In the genomic region with DNA sequence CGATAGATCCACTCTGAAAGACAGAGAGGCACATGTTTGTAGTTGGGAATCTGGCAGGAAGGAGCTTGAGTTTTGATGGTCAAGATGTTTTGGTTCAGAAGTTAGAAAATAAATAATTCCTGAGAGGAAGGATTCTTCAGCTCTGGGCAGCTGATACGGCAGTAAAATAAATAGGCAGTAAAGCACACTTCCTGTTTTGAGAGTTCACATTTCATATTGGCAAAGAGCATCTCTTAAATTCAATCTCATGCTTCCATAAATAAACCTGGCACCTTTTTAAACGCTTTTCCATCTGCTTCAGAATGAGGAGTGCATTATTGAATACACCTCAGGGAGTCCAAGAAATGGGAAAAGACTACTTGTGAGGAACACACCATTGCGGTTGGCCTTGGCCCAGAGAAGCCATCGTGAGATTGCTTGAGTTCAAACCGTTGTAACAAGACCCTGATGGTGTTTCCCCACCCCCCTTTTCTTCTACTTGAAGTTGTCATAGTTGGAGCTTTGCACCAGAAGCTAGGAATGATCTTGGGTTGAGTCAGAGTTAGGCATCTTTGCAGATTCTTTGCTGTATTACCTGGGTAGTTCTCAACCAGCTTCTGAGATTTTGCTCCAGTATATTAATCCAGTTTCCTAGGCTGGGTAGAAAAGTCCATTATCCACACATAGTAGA, we compare ENCODE assay signal across 16 cellular contexts.
DNase-seq lines count a peak whose midpoint lies in the region; TF ChIP-seq lines count a peak whose summit lies in the region.
"Had no signal": no experiment of that assay in that cellular context is flagged by ENCODE, and none has a peak within 500 bp of the region (broad histone marks: within the 10 kb centered on the region; RNA-seq: fewer than 3 reads in every experiment).

No MANE protein-coding gene starts in this region.

- H3K27me3 ChIP-seq in uterus (no peaks in the 10 kb centered on the region), thyroid gland (no peaks in the 10 kb centered on the region)

- no peak for TF ChIP-seq POLR2A in uterus (IDR thresholded peaks at IDR 0.05)
- TF ChIP-seq POLR2A in thyroid gland (IDR thresholded peaks at IDR 0.05) = no peak

- DNase-seq in NCI-H510A treated with DMSO at 0.1 percent for 48 hours (lab: John Stamatoyannopoulos, UW) (peak; percentile 90), NCI-H510A (lab: John Stamatoyannopoulos, UW) (no peak), fibroblast of the aortic adventitia (ENCODE audit: low read depth) (peak; percentile 63), uterus (peak in 1 of 2 donors; percentile 45), HuH-7 (ENCODE audit: low spot score) (no peak), thyroid gland (no peak), midbrain (lab: John Stamatoyannopoulos, UW) (no peak)
- DNase-seq: activated CD4-positive, alpha-beta T cell treated with anti-CD3 and anti-CD28 coated beads, Interleukin-2, amount 50 U/mL, for 4 hours; activated T-cell treated with anti-CD3 and anti-CD28 coated beads, Interleukin-2, amount 50 U/mL, for 48 hours; amniotic stem cell; CD8-positive, alpha-beta memory T cell; cortex of kidney; left ventricle myocardium inferior; NK-92 treated with Interleukin-12 subunit alpha and Interleukin-12 subunit beta, amount 100 ng/mL, for 24 hours; posterior cingulate gyrus had no signal

- intact Hi-C loops in uterus (cut with DNase I; ENCODE audit: low total_unique reads) (no loop called here), thyroid gland (cut with DNase I) (no loop called here)

- TF ChIP-seq CTCF in VCaP (conservative IDR thresholded peaks at IDR 0.05) = no peak
- no peak for TF ChIP-seq CTCF in fibroblast of the aortic adventitia (IDR thresholded peaks at IDR 0.05; ENCODE audit: insufficient read depth, low read length)
- no peak for TF ChIP-seq CTCF in uterus (IDR thresholded peaks at IDR 0.05)
- no peak for TF ChIP-seq CTCF in thyroid gland (IDR thresholded peaks at IDR 0.05)

- no peaks in the 10 kb centered on the region for H3K36me3 ChIP-seq in uterus
- no peaks in the 10 kb centered on the region for H3K36me3 ChIP-seq in thyroid gland
- H3K36me3 ChIP-seq: left ventricle myocardium inferior had no signal

- H3K27ac ChIP-seq in VCaP (peak overlapping the region; percentile 71), uterus (peak overlapping the region; percentile 55 to 62), thyroid gland (no peak overlapping the region)
- H3K27ac ChIP-seq: left ventricle myocardium inferior had no signal

- WGBS in thyroid gland, 2 donors = 16 to 31% methylated on average over 6 of the region's 6 CpGs

- H3K4me1 ChIP-seq in uterus = peaks cover 0 to 21% of the 10 kb centered on the region in 2 donors
- peaks cover 0 to 6% of the 10 kb centered on the region in 2 donors for H3K4me1 ChIP-seq in thyroid gland
- H3K4me1 ChIP-seq: left ventricle myocardium inferior had no signal

- H3K4me3 ChIP-seq in fibroblast of the aortic adventitia (ENCODE audit: low read depth, low read length) (no peak overlapping the region), uterus (no peak overlapping the region), thyroid gland (replicated peaks in 1 of 3) (no peak overlapping the region)
- H3K4me3 ChIP-seq: left ventricle myocardium inferior had no signal

- H3K9me3 ChIP-seq in uterus = no peaks in the 10 kb centered on the region
- no peaks in the 10 kb centered on the region for H3K9me3 ChIP-seq in thyroid gland
- H3K9me3 ChIP-seq: left ventricle myocardium inferior had no signal

Comparison
In these comparisons a context has a peak if more than half of its experiments do, and no peak if none do; other contexts are left out.
1. DNase-seq: peak in NCI-H510A treated with DMSO at 0.1 percent for 48 hours (single experiment) and fibroblast of the aortic adventitia (single experiment); none in NCI-H510A (single experiment), HuH-7 (single experiment), thyroid gland (0 of 2) and midbrain (single experiment).
2. H3K27ac ChIP-seq: peak in VCaP (single experiment) and uterus (2 of 2); none in thyroid gland (0 of 3).